Comparison of ENCODE assay signal across 8 cellular contexts in genomic region chr11:102347526-102348331, GRCh38. TPM values are rescaled to one million over a fixed set of nuclear protein-coding genes. Genes with fewer than 3 reads are reported as not detected.
DNase-seq lines count a peak whose midpoint lies in the region; ATAC-seq and TF ChIP-seq lines count a peak whose summit lies in the region.

No MANE protein-coding gene starts in this region.

- H4K20me1 ChIP-seq in PC-3 (ENCODE audit: low read length), result peaks cover 9% of the 10 kb centered on the region

- POLR2A ChIA-PET in PC-3 (lab: Charles Lee; ENCODE audit: unreplicated experiment), result no interaction called here

- H3K4me1 ChIP-seq in PC-3 (ENCODE audit: insufficient read depth, low read length), result peaks cover 34% of the 10 kb centered on the region

- peaks cover 6% of the 10 kb centered on the region for H3F3A ChIP-seq in PC-3 (ENCODE audit: low read length, unreplicated experiment)

- H3K27me3 ChIP-seq in PC-3 (ENCODE audit: low read length), result no peaks in the 10 kb centered on the region

- intact Hi-C loops in PC-3 (cut with micrococcal nuclease), result loop anchor here (1.0 to 10.0 kb wide), 7 partner anchors 30 to 433 kb away; partner anchors contain the start of genes ANGPTL5, BIRC3, CEP126 and TMEM123

- peak overlapping the region; percentile 86 for H2AFZ ChIP-seq in PC-3 (ENCODE audit: low read length)

- no peaks in the 10 kb centered on the region for H3K9me2 ChIP-seq in PC-3 (replicated peaks; ENCODE audit: low read length)

- H3K27ac ChIP-seq in PC-3 (ENCODE audit: low read length) (peak overlapping the region; percentile 90), substantia nigra (ENCODE audit: low read depth, low read length, poor library complexity, severe bottlenecking) (peak overlapping the region; percentile 96)

- H3K4me1 Mint-ChIP-seq in central memory CD8-positive, alpha-beta T cell, result peaks cover 42% of the 10 kb centered on the region

- H3K4me3 ChIP-seq in AG09309 (ENCODE audit: control insufficient read depth, low read depth, low read length), result peak overlapping the region; percentile 57
- H3K4me3 ChIP-seq in PC-3 (ENCODE audit: low read length), result peak overlapping the region; percentile 88

- peaks cover 14% of the 10 kb centered on the region; the same call in 1 of the 2 replicates for H3K36me3 ChIP-seq in PC-3 (ENCODE audit: low read depth, low read length)

- no peak for DNase-seq in AG09309 (ENCODE audit: low read depth)
- DNase-seq in PC-3, result peak; percentile 60
- DNase-seq in central memory CD8-positive, alpha-beta T cell (ENCODE audit: low spot score in 2 of 2), result no peak
- DNase-seq in left kidney (ENCODE audit: low read depth, low spot score), result peak; percentile 47
- peak in 8 of 49 donors; percentile 1 to 79 (median 48) for DNase-seq in substantia nigra (lab: John Stamatoyannopoulos, UW)
- no peak for DNase-seq in mucosa of gallbladder (ENCODE audit: low spot score)

- TSS peak; percentile 48 for BruUV-seq in PC-3 (replicated peaks; lab: Mats Ljungman, UMichigan)

- CTCF ChIA-PET in PC-3 (lab: Charles Lee), result no interaction called here

- H3K9me3 ChIP-seq in PC-3 (ENCODE audit: low read length), result no peaks in the 10 kb centered on the region

- H3K9ac ChIP-seq in PC-3 (ENCODE audit: low read length), result peak overlapping the region; percentile 91

- H3K27me3 Mint-ChIP-seq in central memory CD8-positive, alpha-beta T cell, result no peaks in the 10 kb centered on the region

- peak overlapping the region; percentile 84 for H3K4me2 ChIP-seq in PC-3 (ENCODE audit: low read length)

- H3K9me3 Mint-ChIP-seq in central memory CD8-positive, alpha-beta T cell, result no peaks in the 10 kb centered on the region

- H3K27ac Mint-ChIP-seq in central memory CD8-positive, alpha-beta T cell (ENCODE audit: low read depth), result peak overlapping the region; percentile 99

- ATAC-seq in GM18499 (IDR thresholded peaks at IDR 0.05; ENCODE audit: insufficient read depth, unreplicated experiment) (peak; percentile 11), HG02981 (IDR thresholded peaks at IDR 0.05; ENCODE audit: unreplicated experiment) (peak; percentile 19), PC-3 (peak; percentile 41)
- ATAC-seq in central memory CD8-positive, alpha-beta T cell (replicated peaks; ENCODE audit: extremely low read depth, poor library complexity, severe bottlenecking), result no peak

- peak overlapping the region; percentile 97 for H3K4me3 Mint-ChIP-seq in central memory CD8-positive, alpha-beta T cell

- H3K79me2 ChIP-seq in PC-3 (ENCODE audit: low read length), result peaks cover 44% of the 10 kb centered on the region

- TF ChIP-seq CTCF in AG09309 (IDR thresholded peaks at IDR 0.05; ENCODE audit: control insufficient read depth, insufficient read depth, low read depth, low read length, missing control alignments) (no peak), PC-3 (conservative IDR thresholded peaks at IDR 0.05; ENCODE audit: low read depth, low read length) (no peak)

- peaks cover 43% of the 10 kb centered on the region for H3K36me3 Mint-ChIP-seq in central memory CD8-positive, alpha-beta T cell (ENCODE audit: insufficient read depth)

RNA-seq across cellular contexts. Expression of gene BIRC2, which starts 0.7 kb away (rescaled TPM):
- total RNA-seq in PC-3 (2014; rRNA removed) (36.1 and 42.6 TPM in 2 replicates), mucosa of gallbladder (53.5 TPM)

RNA-seq across cellular contexts. Expression of gene BIRC3, which starts 30.4 kb away (rescaled TPM):
- total RNA-seq in PC-3 (2014; rRNA removed) (3.9 and 4.2 TPM in 2 replicates), mucosa of gallbladder (20.2 TPM)

Comparison
In these comparisons a context has a peak if more than half of its experiments do, and no peak if none do; other contexts are left out.
1. DNase-seq: peak in PC-3 (single experiment) and left kidney (single experiment); none in AG09309 (single experiment), central memory CD8-positive, alpha-beta T cell (0 of 2) and mucosa of gallbladder (single experiment).